Comparison of ENCODE assay signal across 8 cellular contexts in the genomic region with DNA sequence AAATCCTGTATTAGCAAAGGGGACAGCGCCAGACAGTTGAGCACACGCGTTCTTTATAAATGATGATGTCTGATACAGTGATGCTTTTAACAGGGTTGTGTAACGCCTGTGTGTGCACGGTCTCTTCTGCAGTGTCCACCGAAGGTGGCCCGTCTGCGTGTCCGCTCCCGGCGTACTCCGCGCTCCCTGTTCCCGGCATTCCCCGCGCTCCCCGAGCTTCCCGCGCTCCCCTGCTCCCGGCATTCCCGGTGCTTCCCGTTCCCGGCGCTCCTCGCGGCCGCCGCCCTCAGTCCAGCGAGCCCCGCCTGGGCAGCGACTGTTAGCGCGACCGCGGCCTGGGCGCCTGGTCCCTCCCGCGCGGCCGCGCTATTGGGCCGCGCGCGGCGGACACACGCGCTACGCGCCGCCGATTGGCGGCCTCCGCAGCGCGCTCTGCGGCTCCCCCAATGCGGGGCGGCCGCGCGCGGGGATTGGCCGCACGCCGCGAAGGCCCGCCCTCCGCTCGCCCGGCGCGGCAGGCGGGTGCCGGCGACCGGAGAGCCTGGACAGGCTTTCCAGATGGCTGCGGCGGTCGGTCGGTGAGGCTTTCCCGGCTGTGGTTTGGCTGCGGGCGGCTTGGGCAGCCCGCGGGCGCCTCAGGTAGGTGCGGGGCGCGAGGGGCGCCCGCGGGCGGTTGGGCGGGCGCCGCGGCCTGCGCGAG. TPM values are rescaled to one million over a fixed set of nuclear protein-coding genes. Genes with fewer than 3 reads are reported as not detected.
DNase-seq lines count a peak whose midpoint lies in the region; ATAC-seq and TF ChIP-seq lines count a peak whose summit lies in the region.

A gene (plus strand): TSS at position 497 of the 700 bp plus-strand sequence. CDS start 5,723 bp downstream, outside the sequence.

- peaks cover 46% of the 10 kb centered on the region for H3K79me2 ChIP-seq in PC-3 (ENCODE audit: low read length)

- TF ChIP-seq CTCF in PC-3 (conservative IDR thresholded peaks at IDR 0.05; ENCODE audit: low read depth, low read length) = no peak

- CTCF ChIA-PET in PC-3 (lab: Charles Lee) = interaction anchor here (0.6 kb wide), 1 partner anchor 399 kb away, joined by 3 read pairs; no protein-coding TSS in a partner anchor

- no peaks in the 10 kb centered on the region for H3F3A ChIP-seq in PC-3 (ENCODE audit: low read length, unreplicated experiment)

- no TSS peak for BruUV-seq in PC-3 (replicated peaks; lab: Mats Ljungman, UMichigan)

- H3K4me2 ChIP-seq in PC-3 (ENCODE audit: low read length) = peak within 1 kb of the TSS; percentile 96

- POLR2A ChIA-PET in PC-3 (lab: Charles Lee; ENCODE audit: unreplicated experiment) = no interaction called here

- intact Hi-C loops in PC-3 (cut with micrococcal nuclease) = loop anchor here (2.0 kb wide), 1 partner anchor 37 kb away; a partner anchor contains a TSS

- H3K27me3 ChIP-seq in PC-3 (ENCODE audit: low read length) = no peaks in the 10 kb centered on the region
- H3K27me3 ChIP-seq in mucosa of stomach (ENCODE audit: control insufficient read depth, insufficient read depth, low read length) = no peaks in the 10 kb centered on the region

- H3K9me3 ChIP-seq in PC-3 (ENCODE audit: low read length) (no peaks in the 10 kb centered on the region), mucosa of stomach (ENCODE audit: control insufficient read depth, low read length) (no peaks in the 10 kb centered on the region)

- H3K9ac ChIP-seq in PC-3 (ENCODE audit: low read length) (peak within 1 kb of the TSS; percentile 100), mucosa of stomach (ENCODE audit: low read length) (peak within 1 kb of the TSS; percentile 88)

- H3K36me3 ChIP-seq in PC-3 (ENCODE audit: low read depth, low read length) (peaks cover 3% of the 10 kb centered on the region; the same call in 1 of the 2 replicates), mucosa of stomach (ENCODE audit: control insufficient read depth, insufficient read depth, low read length) (no peaks in the 10 kb centered on the region)

- peaks cover 17% of the 10 kb centered on the region for H3K4me1 ChIP-seq in PC-3 (ENCODE audit: insufficient read depth, low read length)
- H3K4me1 ChIP-seq in mucosa of stomach (ENCODE audit: control insufficient read depth, insufficient read depth, low read length) = peaks cover 27% of the 10 kb centered on the region

- no peaks in the 10 kb centered on the region for H3K9me2 ChIP-seq in PC-3 (replicated peaks; ENCODE audit: low read length)

- H3K27ac ChIP-seq in PC-3 (ENCODE audit: low read length) = peak within 1 kb of the TSS; percentile 73

- peak within 1 kb of the TSS; percentile 94 for H2AFZ ChIP-seq in PC-3 (ENCODE audit: low read length)

- peak; percentile 62; the same call in 1 of the 2 replicates for TF ChIP-seq EP300 in Ishikawa (IDR thresholded peaks at IDR 0.05; ENCODE audit: borderline replicate concordance)

- peak within 1 kb of the TSS; percentile 93 for H3K4me3 ChIP-seq in PC-3 (ENCODE audit: low read length)
- H3K4me3 ChIP-seq in mucosa of stomach (ENCODE audit: low read length) = peak within 1 kb of the TSS; percentile 84

- TF ChIP-seq RAD21 in Ishikawa (IDR thresholded peaks at IDR 0.05; ENCODE audit: low read depth) = peak; percentile 12; the same call in 1 of the 2 replicates

- H4K20me1 ChIP-seq in PC-3 (ENCODE audit: low read length) = peaks cover 24% of the 10 kb centered on the region

- DNase-seq in DMS 273 treated with DMSO at 0.1 percent for 48 hours (lab: John Stamatoyannopoulos, UW) = peak; percentile 63
- DNase-seq in PC-3 = peak; percentile 93
- DNase-seq in activated T-cell treated with anti-CD3 and anti-CD28 coated beads, Interleukin-2, amount 50 U/mL, for 48 hours = peak; percentile 78 to 84
- DNase-seq in stimulated activated CD8-positive, alpha-beta memory T cell treated with anti-CD3 and anti-CD28 coated beads, Interleukin-7, amount 100 ng/mL, for 48 hours (ENCODE audit: extremely low read depth in 1 of 2, low read depth in 1 of 2) = peak; percentile 22 to 60

- peak; percentile 81 for ATAC-seq in GM21576 (IDR thresholded peaks at IDR 0.05; ENCODE audit: unreplicated experiment)
- peak; percentile 90 for ATAC-seq in PC-3
- ATAC-seq in esophagus mucosa = peak; percentile 93

TF ChIP-seq in Ishikawa, 13 proteins besides CTCF, POLR2A, EP300 and RAD21:
- TF ChIP-seq TEAD4 (IDR thresholded peaks at IDR 0.05) (peak; percentile 76), TAF1 (IDR thresholded peaks at IDR 0.05; ENCODE audit: low read depth) (peak; percentile 97), CREB1 (IDR thresholded peaks at IDR 0.05; ENCODE audit: low read depth) (peak; percentile 48; the same call in 1 of the 2 replicates), ZBTB7A (IDR thresholded peaks at IDR 0.05; ENCODE audit: low read depth) (peak; percentile 30; the same call in 1 of the 2 replicates), YY1 (IDR thresholded peaks at IDR 0.05; ENCODE audit: low read depth) (peak; percentile 85), NFIC (IDR thresholded peaks at IDR 0.05) (peak; percentile 27; the same call in 1 of the 2 replicates), CEBPB (IDR thresholded peaks at IDR 0.05) (peak; percentile 53; the same call in 1 of the 2 replicates), EGR1 (IDR thresholded peaks at IDR 0.05) (0 out of 2 replicates have a peak, but pooled peaks have one; percentile 31), FOXM1 (IDR thresholded peaks at IDR 0.05; ENCODE audit: borderline replicate concordance, low read depth) (0 out of 2 replicates have a peak, but pooled peaks have one; percentile 33), TCF12 (IDR thresholded peaks at IDR 0.05; ENCODE audit: low read depth) (peak; percentile 84)
- TF ChIP-seq, protein P1, sequence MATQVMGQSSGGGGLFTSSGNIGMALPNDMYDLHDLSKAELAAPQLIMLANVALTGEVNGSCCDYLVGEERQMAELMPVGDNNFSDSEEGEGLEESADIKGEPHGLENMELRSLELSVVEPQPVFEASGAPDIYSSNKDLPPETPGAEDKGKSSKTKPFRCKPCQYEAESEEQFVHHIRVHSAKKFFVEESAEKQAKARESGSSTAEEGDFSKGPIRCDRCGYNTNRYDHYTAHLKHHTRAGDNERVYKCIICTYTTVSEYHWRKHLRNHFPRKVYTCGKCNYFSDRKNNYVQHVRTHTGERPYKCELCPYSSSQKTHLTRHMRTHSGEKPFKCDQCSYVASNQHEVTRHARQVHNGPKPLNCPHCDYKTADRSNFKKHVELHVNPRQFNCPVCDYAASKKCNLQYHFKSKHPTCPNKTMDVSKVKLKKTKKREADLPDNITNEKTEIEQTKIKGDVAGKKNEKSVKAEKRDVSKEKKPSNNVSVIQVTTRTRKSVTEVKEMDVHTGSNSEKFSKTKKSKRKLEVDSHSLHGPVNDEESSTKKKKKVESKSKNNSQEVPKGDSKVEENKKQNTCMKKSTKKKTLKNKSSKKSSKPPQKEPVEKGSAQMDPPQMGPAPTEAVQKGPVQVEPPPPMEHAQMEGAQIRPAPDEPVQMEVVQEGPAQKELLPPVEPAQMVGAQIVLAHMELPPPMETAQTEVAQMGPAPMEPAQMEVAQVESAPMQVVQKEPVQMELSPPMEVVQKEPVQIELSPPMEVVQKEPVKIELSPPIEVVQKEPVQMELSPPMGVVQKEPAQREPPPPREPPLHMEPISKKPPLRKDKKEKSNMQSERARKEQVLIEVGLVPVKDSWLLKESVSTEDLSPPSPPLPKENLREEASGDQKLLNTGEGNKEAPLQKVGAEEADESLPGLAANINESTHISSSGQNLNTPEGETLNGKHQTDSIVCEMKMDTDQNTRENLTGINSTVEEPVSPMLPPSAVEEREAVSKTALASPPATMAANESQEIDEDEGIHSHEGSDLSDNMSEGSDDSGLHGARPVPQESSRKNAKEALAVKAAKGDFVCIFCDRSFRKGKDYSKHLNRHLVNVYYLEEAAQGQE (IDR thresholded peaks at IDR 0.05; ENCODE audit: low read depth) = no peak; the same call in none of the 2 replicates
- TF ChIP-seq, protein P2, sequence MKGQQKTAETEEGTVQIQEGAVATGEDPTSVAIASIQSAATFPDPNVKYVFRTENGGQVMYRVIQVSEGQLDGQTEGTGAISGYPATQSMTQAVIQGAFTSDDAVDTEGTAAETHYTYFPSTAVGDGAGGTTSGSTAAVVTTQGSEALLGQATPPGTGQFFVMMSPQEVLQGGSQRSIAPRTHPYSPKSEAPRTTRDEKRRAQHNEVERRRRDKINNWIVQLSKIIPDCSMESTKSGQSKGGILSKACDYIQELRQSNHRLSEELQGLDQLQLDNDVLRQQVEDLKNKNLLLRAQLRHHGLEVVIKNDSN (IDR thresholded peaks at IDR 0.05) = peak; percentile 53
- TF ChIP-seq, protein P3, sequence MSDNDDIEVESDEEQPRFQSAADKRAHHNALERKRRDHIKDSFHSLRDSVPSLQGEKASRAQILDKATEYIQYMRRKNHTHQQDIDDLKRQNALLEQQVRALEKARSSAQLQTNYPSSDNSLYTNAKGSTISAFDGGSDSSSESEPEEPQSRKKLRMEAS (IDR thresholded peaks at IDR 0.05) = peak; percentile 97
TF ChIP-seq in Ishikawa: peak in this region for 12.

RNA-seq across cellular contexts. Expression of the gene that starts here (rescaled TPM):
- total RNA-seq in PC-3 (2014; rRNA removed) (41.7 and 43.6 TPM in 2 replicates), esophagus mucosa (16.2 TPM)

Comparison
In these comparisons a context has a peak if more than half of its experiments do, and no peak if none do; other contexts are left out.
1. Peak in every context shown above with its lines: DNase-seq, ATAC-seq, H3K4me3 ChIP-seq and H3K27ac ChIP-seq.
2. DNase-seq: peak in every context shown above with its lines; median percentile 93 in PC-3; 81 in activated T-cell treated with anti-CD3 and anti-CD28 coated beads, Interleukin-2, amount 50 U/mL, for 48 hours; 63 in DMS 273 treated with DMSO at 0.1 percent for 48 hours; 41 in stimulated activated CD8-positive, alpha-beta memory T cell treated with anti-CD3 and anti-CD28 coated beads, Interleukin-7, amount 100 ng/mL, for 48 hours.